17 cellular contexts compared by ENCODE assay signal in the genomic region with DNA sequence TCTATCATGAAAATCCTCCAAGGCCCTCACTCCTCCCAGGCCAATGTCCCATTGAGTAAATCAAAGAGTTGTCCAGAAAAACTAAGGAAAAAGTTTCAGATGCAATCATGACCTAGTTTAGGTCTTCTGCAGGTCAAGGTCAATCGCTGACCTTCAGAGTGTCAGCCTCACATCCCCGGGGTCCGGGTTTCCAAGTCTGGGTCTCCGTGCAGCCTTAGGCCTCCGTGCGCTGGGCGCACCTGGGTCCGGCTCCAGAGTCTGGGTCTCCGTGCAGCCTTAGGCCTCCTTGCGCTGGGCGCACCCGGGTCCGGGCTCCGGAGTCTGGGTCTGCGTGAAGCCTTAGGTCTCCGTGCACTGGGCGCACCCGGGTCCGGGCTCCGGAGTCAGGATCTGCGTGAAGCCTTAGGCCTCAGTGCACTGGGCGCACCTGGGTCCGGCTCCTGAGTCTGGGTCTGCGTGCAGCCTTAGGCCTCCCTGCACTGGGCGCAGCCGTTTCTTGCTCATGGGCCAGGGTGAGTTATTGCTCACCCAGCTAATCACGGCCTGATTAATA.
DNase-seq lines count a peak whose midpoint lies in the region; ATAC-seq lines count a peak whose summit lies in the region.
"Had no signal": no experiment of that assay in that cellular context is flagged by ENCODE, and none has a peak within 500 bp of the region (broad histone marks: within the 10 kb centered on the region; RNA-seq: fewer than 3 reads in every experiment).

No MANE protein-coding gene starts in this region.

- DNase-seq in stimulated activated naive CD8-positive, alpha-beta T cell treated with anti-CD3 and anti-CD28 coated beads, Interleukin-15, amount 100 ng/mL, for 72 hours, result no peak
- DNase-seq in stimulated activated naive CD8-positive, alpha-beta T cell treated with anti-CD3 and anti-CD28 coated beads, Interleukin-15, Interleukin-2, amounts not matched to agents 100 U/mL and 50 U/mL, for 24 hours, result no peak
- peak; percentile 45 for DNase-seq in islet precursor cell
- peak; percentile 61 for DNase-seq in posterior vena cava (ENCODE audit: low spot score)
- no peak for DNase-seq in NCI-H524 (lab: John Stamatoyannopoulos, UW)
- no peak for DNase-seq in Ammon's horn (ENCODE audit: low spot score)
- DNase-seq: BE2C; C1 segment of cervical spinal cord; CD4-positive, CD25-positive, alpha-beta regulatory T cell; CD8-positive, alpha-beta memory T cell; COR-L47; DMS 273 treated with DMSO at 0.1 percent for 48 hours; DMS53; DND-41; EL had no signal

- no peak overlapping the region for H3K4me3 Mint-ChIP-seq in stimulated activated naive CD8-positive, alpha-beta T cell treated with anti-CD3 and anti-CD28 coated beads, Interleukin-15, amount 100 ng/mL, for 72 hours
- H3K4me3 Mint-ChIP-seq: CD4-positive, CD25-positive, alpha-beta regulatory T cell; CD8-positive, alpha-beta memory T cell had no signal

- ATAC-seq in stimulated activated naive CD8-positive, alpha-beta T cell treated with anti-CD3 and anti-CD28 coated beads, Interleukin-15, amount 100 ng/mL, for 72 hours, result peak; percentile 32
- no peak for ATAC-seq in stimulated activated naive CD8-positive, alpha-beta T cell treated with anti-CD3 and anti-CD28 coated beads, Interleukin-15, Interleukin-2, amounts not matched to agents 100 U/mL and 50 U/mL, for 24 hours
- no peak for ATAC-seq in GM18520 (IDR thresholded peaks at IDR 0.05; ENCODE audit: unreplicated experiment)
- ATAC-seq: GM12878 had no signal

- H3K4me1 Mint-ChIP-seq in stimulated activated naive CD8-positive, alpha-beta T cell treated with anti-CD3 and anti-CD28 coated beads, Interleukin-15, amount 100 ng/mL, for 72 hours, result no peaks in the 10 kb centered on the region
- H3K4me1 Mint-ChIP-seq: CD4-positive, CD25-positive, alpha-beta regulatory T cell; CD8-positive, alpha-beta memory T cell had no signal

- no peak overlapping the region for H3K27ac Mint-ChIP-seq in stimulated activated naive CD8-positive, alpha-beta T cell treated with anti-CD3 and anti-CD28 coated beads, Interleukin-15, amount 100 ng/mL, for 72 hours
- H3K27ac Mint-ChIP-seq: CD4-positive, CD25-positive, alpha-beta regulatory T cell; CD8-positive, alpha-beta memory T cell had no signal

- no peaks in the 10 kb centered on the region for H3K9me3 Mint-ChIP-seq in stimulated activated naive CD8-positive, alpha-beta T cell treated with anti-CD3 and anti-CD28 coated beads, Interleukin-15, amount 100 ng/mL, for 72 hours
- H3K9me3 Mint-ChIP-seq: CD4-positive, CD25-positive, alpha-beta regulatory T cell had no signal

- intact Hi-C loops in posterior vena cava (cut with DNase I), result no loop called here

- no peaks in the 10 kb centered on the region for H3K27me3 Mint-ChIP-seq in stimulated activated naive CD8-positive, alpha-beta T cell treated with anti-CD3 and anti-CD28 coated beads, Interleukin-15, amount 100 ng/mL, for 72 hours
- H3K27me3 Mint-ChIP-seq: CD4-positive, CD25-positive, alpha-beta regulatory T cell had no signal

Comparison
In these comparisons a context has a peak if more than half of its experiments do, and no peak if none do; other contexts are left out.
1. DNase-seq: peak in islet precursor cell (single experiment) and posterior vena cava (single experiment); none in stimulated activated naive CD8-positive, alpha-beta T cell treated with anti-CD3 and anti-CD28 coated beads, Interleukin-15, amount 100 ng/mL, for 72 hours (0 of 2), stimulated activated naive CD8-positive, alpha-beta T cell treated with anti-CD3 and anti-CD28 coated beads, Interleukin-15, Interleukin-2, amounts not matched to agents 100 U/mL and 50 U/mL, for 24 hours (single experiment), NCI-H524 (0 of 2) and Ammon's horn (single experiment).